In genomic region chr11:3417047-3417446, GRCh38 we compare ENCODE assay signal across 8 cellular contexts. TPM values are rescaled to one million over a fixed set of nuclear protein-coding genes. Genes with fewer than 3 reads are reported as not detected.
DNase-seq lines count a peak whose midpoint lies in the region; ATAC-seq and TF ChIP-seq lines count a peak whose summit lies in the region.
"Not testable (repeated sequence)": the region's sequence is repeated elsewhere in the genome, so short reads cannot be mapped to it uniquely, and the experiment has no call there.

No MANE protein-coding gene starts in this region.

- not testable (repeated sequence) for H3K4me1 ChIP-seq in CD8-positive, alpha-beta T cell (ENCODE audit: insufficient read depth, low read length); KMS-11 (ENCODE audit: low read depth, poor library complexity, severe bottlenecking); foreskin keratinocyte

- H3K9ac ChIP-seq in KMS-11: not testable (repeated sequence)

- H3K9me3 Mint-ChIP-seq in CD8-positive, alpha-beta T cell; activated naive CD8-positive, alpha-beta T cell treated with anti-CD3 and anti-CD28 coated beads, Interleukin-2, amount 50 U/mL, for 24 hours: not testable (repeated sequence)

- H3K4me3 Mint-ChIP-seq in CD8-positive, alpha-beta T cell; activated naive CD8-positive, alpha-beta T cell treated with anti-CD3 and anti-CD28 coated beads, Interleukin-2, amount 50 U/mL, for 24 hours: not testable (repeated sequence)

- not testable (repeated sequence) for H2AFZ ChIP-seq in KMS-11 (ENCODE audit: low read depth)

- not testable (repeated sequence) for H3K4me1 Mint-ChIP-seq in CD8-positive, alpha-beta T cell (ENCODE audit: low read depth)
- H3K4me1 Mint-ChIP-seq in activated naive CD8-positive, alpha-beta T cell treated with anti-CD3 and anti-CD28 coated beads, Interleukin-2, amount 50 U/mL, for 24 hours: peaks cover 14% of the 10 kb centered on the region

- not testable (repeated sequence) for H3K4me3 ChIP-seq in CD8-positive, alpha-beta T cell (ENCODE audit: low read depth, low read length); KMS-11 (IDR thresholded peaks at IDR 0.05; ENCODE audit: insufficient read depth, low read depth, low read length); WI38 (ENCODE audit: low read depth, low read length)

- intact Hi-C loops in CD8-positive, alpha-beta T cell (cut with DNase I, micrococcal nuclease): not testable (repeated sequence)

- H3K27ac Mint-ChIP-seq in CD8-positive, alpha-beta T cell; activated naive CD8-positive, alpha-beta T cell treated with anti-CD3 and anti-CD28 coated beads, Interleukin-2, amount 50 U/mL, for 24 hours: not testable (repeated sequence)

- H4K20me1 ChIP-seq in KMS-11 (ENCODE audit: insufficient read depth): not testable (repeated sequence)

- peak; percentile 23 to 71 (median 60) for DNase-seq in CD8-positive, alpha-beta T cell
- peak; percentile 31 for DNase-seq in NCI-H774 (lab: John Stamatoyannopoulos, UW)
- peak; percentile 58 for DNase-seq in activated naive CD8-positive, alpha-beta T cell treated with anti-CD3 and anti-CD28 coated beads, Interleukin-2, amount 50 U/mL, for 24 hours
- peak in 1 of 2 donors; percentile 11 for DNase-seq in foreskin keratinocyte
- DNase-seq in nucleus accumbens (lab: John Stamatoyannopoulos, UW): peak in 33 of 56 donors; percentile 3 to 62 (median 16)
- peak; percentile 67 for DNase-seq in stimulated activated CD8-positive, alpha-beta memory T cell treated with anti-CD3 and anti-CD28 coated beads, Interleukin-4, amount 100 ng/mL, for 48 hours

- not testable (repeated sequence) for H3K36me3 Mint-ChIP-seq in CD8-positive, alpha-beta T cell; activated naive CD8-positive, alpha-beta T cell treated with anti-CD3 and anti-CD28 coated beads, Interleukin-2, amount 50 U/mL, for 24 hours (ENCODE audit: low read depth)

- peak; percentile 49 for TF ChIP-seq CTCF in CD8-positive, alpha-beta T cell (IDR thresholded peaks at IDR 0.05)
- peak; percentile 36 for TF ChIP-seq CTCF in KMS-11 (conservative IDR thresholded peaks at IDR 0.05; ENCODE audit: low read depth, low read length)
- peak; percentile 33 for TF ChIP-seq CTCF in WI38 (IDR thresholded peaks at IDR 0.05; ENCODE audit: low read depth, low read length)
- peak; percentile 70 for TF ChIP-seq CTCF in foreskin keratinocyte (conservative IDR thresholded peaks at IDR 0.05)

- CTCF ChIA-PET in CD8-positive, alpha-beta T cell (lab: Charles Lee): interaction anchor here (1.3 kb wide), 1 partner anchor 76 kb away, joined by 7 read pairs; no protein-coding TSS in a partner anchor

- H3K27me3 ChIP-seq in CD8-positive, alpha-beta T cell (ENCODE audit: insufficient read depth, low read length); KMS-11 (ENCODE audit: insufficient read depth, low read depth); foreskin keratinocyte: not testable (repeated sequence)

- not testable (repeated sequence) for H3K79me2 ChIP-seq in KMS-11 (ENCODE audit: insufficient read depth, low read depth)

- not testable (repeated sequence) for ATAC-seq in CD8-positive, alpha-beta T cell; activated naive CD8-positive, alpha-beta T cell treated with anti-CD3 and anti-CD28 coated beads, Interleukin-2, amount 50 U/mL, for 24 hours
- peak; percentile 43 for ATAC-seq in foreskin keratinocyte

- H3K27me3 Mint-ChIP-seq in CD8-positive, alpha-beta T cell (ENCODE audit: low read depth); activated naive CD8-positive, alpha-beta T cell treated with anti-CD3 and anti-CD28 coated beads, Interleukin-2, amount 50 U/mL, for 24 hours: not testable (repeated sequence)

- H3K36me3 ChIP-seq in CD8-positive, alpha-beta T cell (ENCODE audit: insufficient read depth, low read length); KMS-11 (ENCODE audit: insufficient read depth): not testable (repeated sequence)

- not testable (repeated sequence) for H3K4me2 ChIP-seq in KMS-11

- POLR2A ChIA-PET in CD8-positive, alpha-beta T cell (lab: Charles Lee): not testable (repeated sequence)

- not testable (repeated sequence) for H3K9me3 ChIP-seq in CD8-positive, alpha-beta T cell (ENCODE audit: low read length)

- not testable (repeated sequence) for H3K27ac ChIP-seq in CD8-positive, alpha-beta T cell (ENCODE audit: low read depth, low read length); KMS-11; foreskin keratinocyte

RNA-seq across cellular contexts. Expression of gene ZNF195, which starts 38.1 kb away (rescaled TPM):
- 10 to 100 TPM; 25.5 to 29.1 TPM for total RNA-seq in CD8-positive, alpha-beta T cell
- total RNA-seq in foreskin keratinocyte: 24.5 and 28.4 TPM in 2 replicates
- polyA plus RNA-seq in foreskin keratinocyte: 10.5 and 11.2 TPM in 2 replicates
